Comparison of ENCODE assay signal across 8 cellular contexts in genomic region chr1:45583666-45584350, GRCh38. TPM values are rescaled to one million over a fixed set of nuclear protein-coding genes. Genes with fewer than 3 reads are reported as not detected.
DNase-seq lines count a peak whose midpoint lies in the region; ATAC-seq and TF ChIP-seq lines count a peak whose summit lies in the region.

A gene with protein sequence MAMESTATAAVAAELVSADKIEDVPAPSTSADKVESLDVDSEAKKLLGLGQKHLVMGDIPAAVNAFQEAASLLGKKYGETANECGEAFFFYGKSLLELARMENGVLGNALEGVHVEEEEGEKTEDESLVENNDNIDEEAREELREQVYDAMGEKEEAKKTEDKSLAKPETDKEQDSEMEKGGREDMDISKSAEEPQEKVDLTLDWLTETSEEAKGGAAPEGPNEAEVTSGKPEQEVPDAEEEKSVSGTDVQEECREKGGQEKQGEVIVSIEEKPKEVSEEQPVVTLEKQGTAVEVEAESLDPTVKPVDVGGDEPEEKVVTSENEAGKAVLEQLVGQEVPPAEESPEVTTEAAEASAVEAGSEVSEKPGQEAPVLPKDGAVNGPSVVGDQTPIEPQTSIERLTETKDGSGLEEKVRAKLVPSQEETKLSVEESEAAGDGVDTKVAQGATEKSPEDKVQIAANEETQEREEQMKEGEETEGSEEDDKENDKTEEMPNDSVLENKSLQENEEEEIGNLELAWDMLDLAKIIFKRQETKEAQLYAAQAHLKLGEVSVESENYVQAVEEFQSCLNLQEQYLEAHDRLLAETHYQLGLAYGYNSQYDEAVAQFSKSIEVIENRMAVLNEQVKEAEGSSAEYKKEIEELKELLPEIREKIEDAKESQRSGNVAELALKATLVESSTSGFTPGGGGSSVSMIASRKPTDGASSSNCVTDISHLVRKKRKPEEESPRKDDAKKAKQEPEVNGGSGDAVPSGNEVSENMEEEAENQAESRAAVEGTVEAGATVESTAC (plus strand): TSS chr1:45584041. CDS start chr1:45584147, 106 bp downstream.

- no peaks in the 10 kb centered on the region for H3K36me3 ChIP-seq in left lung

- TF ChIP-seq CTCF in CD14-positive monocyte (IDR thresholded peaks at IDR 0.05) (no peak), coronary artery (IDR thresholded peaks at IDR 0.05) (no peak), left lung (IDR thresholded peaks at IDR 0.05) (no peak)

- no peaks in the 10 kb centered on the region for H3K9me3 ChIP-seq in left lung

- H3K4me3 ChIP-seq in coronary artery (peak within 1 kb of the TSS; percentile 86), left lung (peak within 1 kb of the TSS; percentile 100)

- H3K9me3 Mint-ChIP-seq in CD14-positive monocyte, result peaks cover 0 to 7% (median 0%) of the 10 kb centered on the region in 7 donors
- no peaks in the 10 kb centered on the region for H3K9me3 Mint-ChIP-seq in activated CD4-positive, alpha-beta T cell treated with anti-CD3 and anti-CD28 coated beads, Interleukin-2, amount 10 ng/mL, durations not matched to agents 7 days and 5 days

- ATAC-seq in GM19328 (IDR thresholded peaks at IDR 0.05; ENCODE audit: unreplicated experiment), result peak; percentile 46
- peak; percentile 51 for ATAC-seq in HG03460 (IDR thresholded peaks at IDR 0.05; ENCODE audit: unreplicated experiment)
- peak; percentile 87 for ATAC-seq in left lung

- CTCF ChIA-PET in activated CD4-positive, alpha-beta T cell treated with anti-CD3 and anti-CD28 coated beads, Interleukin-2, amount 10 ng/mL, durations not matched to agents 7 days and 5 days (lab: Charles Lee), result interaction anchor here (0.7 to 2.8 kb wide), 11 partner anchors 10 to 707 kb away, joined by 3 to 10 read pairs (median 3); partner anchors contain the start of genes GPBP1L1, PRDX1 and TESK2

- H3K4me3 Mint-ChIP-seq in CD14-positive monocyte, result peak within 1 kb of the TSS; percentile 98 to 99
- H3K4me3 Mint-ChIP-seq in activated CD4-positive, alpha-beta T cell treated with anti-CD3 and anti-CD28 coated beads, Interleukin-2, amount 10 ng/mL, durations not matched to agents 7 days and 5 days, result peak within 1 kb of the TSS; percentile 93

- H3K36me3 Mint-ChIP-seq in CD14-positive monocyte, result peaks cover 0 to 3% of the 10 kb centered on the region in 2 donors
- peaks cover 7% of the 10 kb centered on the region for H3K36me3 Mint-ChIP-seq in activated CD4-positive, alpha-beta T cell treated with anti-CD3 and anti-CD28 coated beads, Interleukin-2, amount 10 ng/mL, durations not matched to agents 7 days and 5 days (ENCODE audit: low read depth)

- H3K4me1 Mint-ChIP-seq in CD14-positive monocyte, result peaks cover 39% of the 10 kb centered on the region
- peaks cover 32% of the 10 kb centered on the region for H3K4me1 Mint-ChIP-seq in activated CD4-positive, alpha-beta T cell treated with anti-CD3 and anti-CD28 coated beads, Interleukin-2, amount 10 ng/mL, durations not matched to agents 7 days and 5 days

- intact Hi-C loops in CD14-positive monocyte (cut with micrococcal nuclease) (loop anchor here (5.0 to 10.0 kb wide), 3 partner anchors 101 to 569 kb away; partner anchors contain the start of genes GPBP1L1 (in 2 of the 2), TMEM69 (in 2 of the 2), HECTD3 (in 1 of the 2) and UROD (in 1 of the 2)), left lung (cut with DNase I) (no loop called here)

- H3K27me3 ChIP-seq in left lung, result no peaks in the 10 kb centered on the region

- DNase-seq in CD14-positive monocyte (ENCODE audit: low spot score) (peak; percentile 81), NCI-H526 (lab: John Stamatoyannopoulos, UW) (peak; percentile 94 to 96), coronary artery (ENCODE audit: low spot score) (peak; percentile 93), left lung (peak; percentile 89 to 93)
- DNase-seq in activated CD4-positive, alpha-beta T cell treated with anti-CD3 and anti-CD28 coated beads, Interleukin-2, amount 10 ng/mL, durations not matched to agents 7 days and 5 days, result peak; percentile 91
- peak; percentile 83 for DNase-seq in stimulated activated CD4-positive, alpha-beta T cell treated with anti-CD3 and anti-CD28 coated beads, Interleukin-2, amount 100 ng/mL, for 4 hours (ENCODE audit: low read depth)

- H3K27ac Mint-ChIP-seq in CD14-positive monocyte, result peak within 1 kb of the TSS; percentile 94 to 98 (median 97)
- H3K27ac Mint-ChIP-seq in activated CD4-positive, alpha-beta T cell treated with anti-CD3 and anti-CD28 coated beads, Interleukin-2, amount 10 ng/mL, durations not matched to agents 7 days and 5 days, result peak within 1 kb of the TSS; percentile 99

- H3K4me1 ChIP-seq in left lung, result peaks cover 9 to 39% of the 10 kb centered on the region in 2 donors

- POLR2A ChIA-PET in activated CD4-positive, alpha-beta T cell treated with anti-CD3 and anti-CD28 coated beads, Interleukin-2, amount 10 ng/mL, durations not matched to agents 7 days and 5 days (lab: Charles Lee), result interaction anchor here (0.6 to 1.1 kb wide), 3 partner anchors 10 to 63 kb away, joined by 3 read pairs; partner anchors contain the start of gene AKR1A1

- peaks cover 0 to 2% (median 0%) of the 10 kb centered on the region in 3 donors for H3K27me3 Mint-ChIP-seq in CD14-positive monocyte (ENCODE audit: low read depth in 3 of 3)
- no peaks in the 10 kb centered on the region for H3K27me3 Mint-ChIP-seq in activated CD4-positive, alpha-beta T cell treated with anti-CD3 and anti-CD28 coated beads, Interleukin-2, amount 10 ng/mL, durations not matched to agents 7 days and 5 days

- H3K27ac ChIP-seq in coronary artery (peak within 1 kb of the TSS; percentile 81 to 96), left lung (peak within 1 kb of the TSS; percentile 93)

RNA-seq across cellular contexts. Expression of the gene that starts here (rescaled TPM):
- 10 to 100 TPM; 24.4 to 27.5 TPM for polyA plus RNA-seq in CD14-positive monocyte
- total RNA-seq in activated CD4-positive, alpha-beta T cell treated with anti-CD3 and anti-CD28 coated beads, Interleukin-2, amount 10 ng/mL, durations not matched to agents 7 days and 5 days, result 100 to 1,000 TPM; 193 to 198 TPM
- 10 to 100 TPM; 57.6 to 71.6 TPM for total RNA-seq in left lung

Comparison
In these comparisons a context has a peak if more than half of its experiments do, and no peak if none do; other contexts are left out.
1. Peak in every context shown above with its lines: DNase-seq, ATAC-seq, H3K4me3 ChIP-seq and H3K27ac ChIP-seq.
2. intact Hi-C loops: an anchor here in CD14-positive monocyte (5.0 to 10.0 kb wide); none called in left lung.